In genomic region chr4:3679071-3679825, GRCh38 we compare ENCODE assay signal across 17 cellular contexts.
"Had no signal": no experiment of that assay in that cellular context is flagged by ENCODE, and none has a peak within 500 bp of the region (broad histone marks: within the 10 kb centered on the region; RNA-seq: fewer than 3 reads in every experiment).

No MANE protein-coding gene starts in this region.

- FAIRE-seq: small intestine, TTC549 had no signal

- DNase-seq: activated CD4-positive, alpha-beta T cell treated with anti-CD3 and anti-CD28 coated beads, Interleukin-2, amount 10 ng/mL, durations not matched to agents 7 days and 5 days; activated CD4-positive, CD25-positive, alpha-beta regulatory T cell; activated CD8-positive, alpha-beta memory T cell treated with anti-CD3 and anti-CD28 coated beads for 24 hours; activated naive CD8-positive, alpha-beta T cell treated with anti-CD3 and anti-CD28 coated beads for 36 hours; brain microvascular endothelial cell; cerebellar nuclear complex; dermis blood vessel endothelial cell; effector memory CD8-positive, alpha-beta T cell; foreskin melanocyte; immature natural killer cell; midbrain; small intestine had no signal

- H3K36me3 ChIP-seq: brain microvascular endothelial cell, heart left ventricle, neutrophil had no signal

- H3K9ac ChIP-seq: parathyroid adenoma had no signal

- H3K27me3 ChIP-seq: brain microvascular endothelial cell had no signal

- H2AFZ ChIP-seq: parathyroid adenoma had no signal

- H3K27ac ChIP-seq: brain microvascular endothelial cell, epithelial cell of prostate, heart left ventricle, neutrophil, parathyroid adenoma had no signal

- H3K9me3 ChIP-seq: heart left ventricle, neutrophil had no signal

- H3K4me1 ChIP-seq: heart left ventricle, parathyroid adenoma had no signal

- ATAC-seq: effector memory CD8-positive, alpha-beta T cell; heart left ventricle had no signal

- H3K4me3 ChIP-seq: heart left ventricle had no signal

- H3K79me2 ChIP-seq: parathyroid adenoma had no signal
